Comparison of ENCODE assay signal across 1 cellular context in genomic region chr6:8435093-8435844, GRCh38.
TF ChIP-seq lines count a peak whose summit lies in the region.

Gene SLC35B3 (minus strand): TSS chr6:8435545.

TF ChIP-seq in HCT116, 20 proteins besides CTCF, POLR2A, EP300 and RAD21 (continued from another document):
- TF ChIP-seq ATF3 (IDR thresholded peaks at IDR 0.05): no peak
- TF ChIP-seq EGR1 (IDR thresholded peaks at IDR 0.05; ENCODE audit: low read depth): no peak
- TF ChIP-seq POLR2AphosphoS5 (IDR thresholded peaks at IDR 0.05; ENCODE audit: low read depth, low read length): peak; percentile 94
- TF ChIP-seq ZNF274 (IDR thresholded peaks at IDR 0.05; ENCODE audit: low read depth, low read length): no peak
- peak; percentile 92 for TF ChIP-seq ELF1 (IDR thresholded peaks at IDR 0.05; ENCODE audit: borderline replicate concordance, low read depth)
- no peak for TF ChIP-seq CBX3 (IDR thresholded peaks at IDR 0.05; ENCODE audit: low read depth)
- TF ChIP-seq MAX (IDR thresholded peaks at IDR 0.05): peak; percentile 72
- TF ChIP-seq SP1 (IDR thresholded peaks at IDR 0.05; ENCODE audit: low read depth): no peak
- no peak for TF ChIP-seq CEBPB (IDR thresholded peaks at IDR 0.05; ENCODE audit: low read depth)
- TF ChIP-seq EZH2phosphoT487 (IDR thresholded peaks at IDR 0.05; ENCODE audit: borderline replicate concordance): no peak
- peak; percentile 82 for TF ChIP-seq SIN3A (IDR thresholded peaks at IDR 0.05; ENCODE audit: low read depth)
- no peak for TF ChIP-seq FOSL1 (IDR thresholded peaks at IDR 0.05; ENCODE audit: low read depth)
- no peak for TF ChIP-seq JUND (IDR thresholded peaks at IDR 0.05)
- peak; percentile 94 for TF ChIP-seq ZFX (IDR thresholded peaks at IDR 0.05)
- no peak for TF ChIP-seq ZBTB33 (IDR thresholded peaks at IDR 0.05; ENCODE audit: extremely low read depth, insufficient replicate concordance, low read length)
- no peak for TF ChIP-seq YY1 (IDR thresholded peaks at IDR 0.05; ENCODE audit: extremely low read depth, insufficient replicate concordance, low read depth, low read length)
- no peak for TF ChIP-seq TCF7L2 (IDR thresholded peaks at IDR 0.05; ENCODE audit: borderline replicate concordance, extremely low read depth, insufficient read depth, insufficient read length)
- TF ChIP-seq EZH2 (IDR thresholded peaks at IDR 0.05): no peak
TF ChIP-seq in HCT116: peak in this region for 5.
